In the genomic region with DNA sequence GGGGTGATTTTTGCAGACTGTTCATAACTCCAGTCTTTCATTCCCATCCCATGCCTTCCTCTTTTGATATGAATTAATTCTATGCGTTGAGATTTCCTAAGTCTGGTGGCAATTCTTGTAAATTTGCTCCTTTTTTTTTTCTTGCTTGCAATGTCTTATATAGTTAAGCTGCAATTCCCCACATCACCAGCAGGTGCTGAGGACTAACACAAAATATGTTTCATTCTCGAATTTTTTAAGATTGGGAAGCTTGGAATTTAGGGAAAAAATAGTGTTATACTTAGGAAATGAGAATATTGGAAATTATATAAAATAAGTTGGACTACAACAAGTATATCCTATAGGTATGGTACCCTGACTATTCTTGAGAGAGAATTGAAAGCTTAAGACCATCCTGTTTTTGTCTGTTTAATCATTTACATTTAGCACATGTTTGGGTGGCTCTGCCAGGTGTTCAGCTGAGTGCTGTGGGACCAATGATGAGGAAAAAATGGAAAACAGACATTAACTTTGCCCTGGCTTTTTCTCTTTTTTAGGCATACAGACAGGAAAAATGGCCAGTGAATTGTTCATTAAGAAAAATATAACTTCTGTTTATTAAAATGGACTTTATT, we compare ENCODE assay signal across 9 cellular contexts. TPM values are rescaled to one million over a fixed set of nuclear protein-coding genes. Genes with fewer than 3 reads are reported as not detected.
DNase-seq lines count a peak whose midpoint lies in the region; ATAC-seq and TF ChIP-seq lines count a peak whose summit lies in the region.
"Had no signal": no experiment of that assay in that cellular context is flagged by ENCODE, and none has a peak within 500 bp of the region (broad histone marks: within the 10 kb centered on the region; RNA-seq: fewer than 3 reads in every experiment).

No MANE protein-coding gene starts in this region.

- TF ChIP-seq CTCF in NB4 (IDR thresholded peaks at IDR 0.05; ENCODE audit: low read depth, low read length), result peak; percentile 44
- peak; percentile 76 for TF ChIP-seq CTCF in endothelial cell (IDR thresholded peaks at IDR 0.05; ENCODE audit: unreplicated experiment)

- H3K4me1 Mint-ChIP-seq in activated naive CD8-positive, alpha-beta T cell treated with anti-CD3 and anti-CD28 coated beads, Interleukin-2, amount 50 U/mL, for 24 hours, result peaks cover 2% of the 10 kb centered on the region
- H3K4me1 Mint-ChIP-seq in activated naive CD8-positive, alpha-beta T cell treated with anti-CD3 and anti-CD28 coated beads for 36 hours, result no peaks in the 10 kb centered on the region
- H3K4me1 Mint-ChIP-seq in endothelial cell (ENCODE audit: unreplicated experiment), result no peaks in the 10 kb centered on the region

- no peak for TF ChIP-seq POLR2A in NB4 (IDR thresholded peaks at IDR 0.05; ENCODE audit: extremely low read depth, insufficient read length)

- no peak overlapping the region for H3K4me3 Mint-ChIP-seq in activated naive CD8-positive, alpha-beta T cell treated with anti-CD3 and anti-CD28 coated beads, Interleukin-2, amount 50 U/mL, for 24 hours
- no peak overlapping the region for H3K4me3 Mint-ChIP-seq in activated naive CD8-positive, alpha-beta T cell treated with anti-CD3 and anti-CD28 coated beads for 36 hours
- no peak overlapping the region for H3K4me3 Mint-ChIP-seq in endothelial cell (ENCODE audit: unreplicated experiment)

- no peaks in the 10 kb centered on the region for H3K36me3 Mint-ChIP-seq in activated naive CD8-positive, alpha-beta T cell treated with anti-CD3 and anti-CD28 coated beads, Interleukin-2, amount 50 U/mL, for 24 hours (ENCODE audit: low read depth)
- no peaks in the 10 kb centered on the region for H3K36me3 Mint-ChIP-seq in activated naive CD8-positive, alpha-beta T cell treated with anti-CD3 and anti-CD28 coated beads for 36 hours
- H3K36me3 Mint-ChIP-seq in endothelial cell (ENCODE audit: low read depth, unreplicated experiment), result no peaks in the 10 kb centered on the region

- DNase-seq in activated naive CD8-positive, alpha-beta T cell treated with anti-CD3 and anti-CD28 coated beads, Interleukin-2, amount 50 U/mL, for 24 hours, result peak; percentile 2
- DNase-seq in activated naive CD8-positive, alpha-beta T cell treated with anti-CD3 and anti-CD28 coated beads for 36 hours, result no peak
- DNase-seq in NB4 (ENCODE audit: low read depth) (peak; percentile 38), endothelial cell (ENCODE audit: low spot score) (no peak), superior temporal gyrus (ENCODE audit: extremely low spot score) (peak; percentile 16), NCI-H1048 (lab: John Stamatoyannopoulos, UW) (no peak), occipital lobe (lab: John Stamatoyannopoulos, UW) (no peak), NCI-H2029 (lab: John Stamatoyannopoulos, UW) (no peak)

- no peak overlapping the region for H3K4me3 ChIP-seq in NB4 (ENCODE audit: low read depth, low read length)
- H3K4me3 ChIP-seq: SJCRH30 had no signal

- no peak overlapping the region for H3K27ac Mint-ChIP-seq in activated naive CD8-positive, alpha-beta T cell treated with anti-CD3 and anti-CD28 coated beads, Interleukin-2, amount 50 U/mL, for 24 hours
- H3K27ac Mint-ChIP-seq in activated naive CD8-positive, alpha-beta T cell treated with anti-CD3 and anti-CD28 coated beads for 36 hours, result no peak overlapping the region
- H3K27ac Mint-ChIP-seq in endothelial cell (ENCODE audit: unreplicated experiment), result no peak overlapping the region

- H3K27me3 Mint-ChIP-seq in activated naive CD8-positive, alpha-beta T cell treated with anti-CD3 and anti-CD28 coated beads, Interleukin-2, amount 50 U/mL, for 24 hours, result no peaks in the 10 kb centered on the region
- no peaks in the 10 kb centered on the region for H3K27me3 Mint-ChIP-seq in activated naive CD8-positive, alpha-beta T cell treated with anti-CD3 and anti-CD28 coated beads for 36 hours
- H3K27me3 Mint-ChIP-seq in endothelial cell (ENCODE audit: unreplicated experiment), result no peaks in the 10 kb centered on the region

- ATAC-seq in activated naive CD8-positive, alpha-beta T cell treated with anti-CD3 and anti-CD28 coated beads, Interleukin-2, amount 50 U/mL, for 24 hours, result no peak

- H3K9me3 Mint-ChIP-seq in activated naive CD8-positive, alpha-beta T cell treated with anti-CD3 and anti-CD28 coated beads, Interleukin-2, amount 50 U/mL, for 24 hours, result no peaks in the 10 kb centered on the region
- H3K9me3 Mint-ChIP-seq in activated naive CD8-positive, alpha-beta T cell treated with anti-CD3 and anti-CD28 coated beads for 36 hours, result no peaks in the 10 kb centered on the region
- no peaks in the 10 kb centered on the region for H3K9me3 Mint-ChIP-seq in endothelial cell (ENCODE audit: unreplicated experiment)

RNA-seq across cellular contexts. Expression of a gene that starts 30.2 kb away (rescaled TPM):
- total RNA-seq in activated naive CD8-positive, alpha-beta T cell treated with anti-CD3 and anti-CD28 coated beads for 36 hours, result 1 to 10 TPM; 1.4 to 1.7 TPM
- total RNA-seq in endothelial cell (ENCODE audit: unreplicated experiment) (9.3 TPM), occipital lobe (343 TPM)

Comparison
In these comparisons a context has a peak if more than half of its experiments do, and no peak if none do; other contexts are left out.
1. DNase-seq: peak in activated naive CD8-positive, alpha-beta T cell treated with anti-CD3 and anti-CD28 coated beads, Interleukin-2, amount 50 U/mL, for 24 hours (single experiment), NB4 (single experiment) and superior temporal gyrus (single experiment); none in activated naive CD8-positive, alpha-beta T cell treated with anti-CD3 and anti-CD28 coated beads for 36 hours (single experiment), endothelial cell (single experiment), NCI-H1048 (single experiment), occipital lobe (single experiment) and NCI-H2029 (single experiment).
2. RNA of a gene that starts 30.2 kb away (total RNA-seq): 343 TPM in occipital lobe (single experiment); 9.3 TPM in endothelial cell (single experiment) and 1.4 to 1.7 TPM in activated naive CD8-positive, alpha-beta T cell treated with anti-CD3 and anti-CD28 coated beads for 36 hours; every median in the first group is over 10 times any median in the second.